In genomic region chr22:46011627-46012181, GRCh38 we compare ENCODE assay signal across 15 cellular contexts. TPM values are rescaled to one million over a fixed set of nuclear protein-coding genes. Genes with fewer than 3 reads are reported as not detected.
DNase-seq lines count a peak whose midpoint lies in the region; ATAC-seq and TF ChIP-seq lines count a peak whose summit lies in the region.
"Had no signal": no experiment of that assay in that cellular context is flagged by ENCODE, and none has a peak within 500 bp of the region (broad histone marks: within the 10 kb centered on the region; RNA-seq: fewer than 3 reads in every experiment).

No MANE protein-coding gene starts in this region.

- H3K9me3 Mint-ChIP-seq in activated naive CD4-positive, alpha-beta T cell treated with anti-CD3 and anti-CD28 coated beads, Interleukin-2, amount 50 U/mL, for 24 hours = no peaks in the 10 kb centered on the region

- H3K23ac ChIP-seq in neuronal stem cell (ENCODE audit: low read depth, low read length, poor library complexity) = peak overlapping the region; percentile 80

- H3K79me1 ChIP-seq in neuronal stem cell (ENCODE audit: low read depth, low read length) = no peaks in the 10 kb centered on the region

- H3K27me3 ChIP-seq in heart left ventricle (no peaks in the 10 kb centered on the region), neuronal stem cell (ENCODE audit: control insufficient read depth in 3 of 3, insufficient read depth in 3 of 3, low read depth in 1 of 3, low read length in 3 of 3) (peaks cover 0 to 63% (median 12%) of the 10 kb centered on the region in 3 experiments), transverse colon (no peaks in the 10 kb centered on the region)
- H3K27me3 ChIP-seq: SJSA1 had no signal

- H3K4ac ChIP-seq in neuronal stem cell (ENCODE audit: low read length) = no peak overlapping the region

- intact Hi-C loops in heart left ventricle (cut with DNase I) (loop anchor here in 3 of 10 donors (5.0 kb wide), 2 partner anchors 61 to 81 kb away; no protein-coding TSS in a partner anchor), transverse colon (cut with DNase I; ENCODE audit: low total_unique reads) (no loop called here)

- no peak overlapping the region for H3K4me3 ChIP-seq in heart left ventricle
- H3K4me3 ChIP-seq in neuronal stem cell (ENCODE audit: low read length in 2 of 2) = no peak overlapping the region
- no peak overlapping the region for H3K4me3 ChIP-seq in transverse colon
- H3K4me3 ChIP-seq: SJSA1 had no signal

- H3K36me3 ChIP-seq in heart left ventricle (no peaks in the 10 kb centered on the region), neuronal stem cell (replicated peaks in 1 of 2; ENCODE audit: control insufficient read depth in 2 of 2, insufficient read depth in 2 of 2, low read length in 2 of 2) (no peaks in the 10 kb centered on the region), transverse colon (no peaks in the 10 kb centered on the region)
- H3K36me3 ChIP-seq: SJSA1 had no signal

- H3K4me1 ChIP-seq in heart left ventricle (peaks cover 3 to 59% (median 41%) of the 10 kb centered on the region in 12 donors), neuronal stem cell (ENCODE audit: control insufficient read depth in 2 of 2, insufficient read depth in 1 of 2, low read depth in 1 of 2, low read length in 2 of 2) (peaks cover 2 to 4% of the 10 kb centered on the region in 2 donors), transverse colon (peaks cover 25 to 35% (median 31%) of the 10 kb centered on the region in 4 donors)

- H4K8ac ChIP-seq in neuronal stem cell (ENCODE audit: low read depth, low read length) = peak overlapping the region; percentile 43

- ATAC-seq in heart left ventricle (no peak), GM18868 (IDR thresholded peaks at IDR 0.05; ENCODE audit: unreplicated experiment) (no peak), left lobe of liver (no peak), GM21737 (IDR thresholded peaks at IDR 0.05; ENCODE audit: unreplicated experiment) (no peak)
- ATAC-seq: activated CD4-positive, CD25-positive, alpha-beta regulatory T cell treated with anti-CD3 and anti-CD28 coated beads, Interleukin-2, amount 50 U/mL, for 24 hours had no signal

- H3K9ac ChIP-seq in neuronal stem cell (ENCODE audit: low read depth, low read length, poor library complexity) = no peak overlapping the region

- H3K4me2 ChIP-seq in neuronal stem cell (ENCODE audit: insufficient read depth, low read length, poor library complexity, severe bottlenecking) = no peak overlapping the region

- in situ Hi-C loops in transverse colon (cut with MboI; ENCODE audit: low pct_ligation_motif_present in 1 of 4, low pct_unique_long_range_greater_than_20kb in 1 of 4, low sequenced_read_pairs in 3 of 4) = loop anchor here in 1 of 4 donors (25.0 kb wide), 1 partner anchor 301 kb away; no protein-coding TSS in a partner anchor

- no peak overlapping the region for H2BK15ac ChIP-seq in neuronal stem cell (ENCODE audit: low read length)

- DNase-seq in activated naive CD4-positive, alpha-beta T cell treated with Interleukin-2 at 50 U/mL for 16 hours = no peak
- DNase-seq in heart left ventricle = peak in 3 of 5 donors; percentile 27 to 63 (median 34)
- DNase-seq in neuronal stem cell (ENCODE audit: low spot score) = no peak
- DNase-seq in transverse colon = no peak
- DNase-seq in left lobe of liver (ENCODE audit: low spot score) = no peak
- DNase-seq: activated effector memory CD4-positive, alpha-beta T cell treated with Interleukin-2 at 50 U/mL for 16 hours; DMS53; glutamatergic neuron; NCI-H526 had no signal

- peak overlapping the region; percentile 99 for H2AK5ac ChIP-seq in neuronal stem cell (ENCODE audit: low read depth, low read length)

- H3K27ac ChIP-seq in heart left ventricle (peak overlapping the region in 9 of 12 donors; percentile 52 to 98 (median 96)), neuronal stem cell (replicated peaks; ENCODE audit: low read length) (no peak overlapping the region), transverse colon (peak overlapping the region; percentile 20 to 97 (median 94))
- H3K27ac ChIP-seq: SJSA1 had no signal

- H3K4me1 Mint-ChIP-seq in activated naive CD4-positive, alpha-beta T cell treated with anti-CD3 and anti-CD28 coated beads, Interleukin-2, amount 50 U/mL, for 24 hours = peaks cover 6% of the 10 kb centered on the region

- no peak for TF ChIP-seq EP300 in transverse colon (IDR thresholded peaks at IDR 0.05; ENCODE audit: low read depth)

- H2BK120ac ChIP-seq in neuronal stem cell (ENCODE audit: low read depth, low read length) = no peak overlapping the region

- H3K27ac Mint-ChIP-seq in activated naive CD4-positive, alpha-beta T cell treated with anti-CD3 and anti-CD28 coated beads, Interleukin-2, amount 50 U/mL, for 24 hours = no peak overlapping the region

- no peak overlapping the region for H2AFZ ChIP-seq in neuronal stem cell (ENCODE audit: low read length)

- H3K4me3 Mint-ChIP-seq in activated naive CD4-positive, alpha-beta T cell treated with anti-CD3 and anti-CD28 coated beads, Interleukin-2, amount 50 U/mL, for 24 hours = peak overlapping the region; percentile 54

- H4K91ac ChIP-seq in neuronal stem cell (ENCODE audit: low read depth, low read length, poor library complexity) = no peak overlapping the region

- H3K14ac ChIP-seq in neuronal stem cell (ENCODE audit: low read length) = peak overlapping the region; percentile 56

- TF ChIP-seq CTCF in heart left ventricle (IDR thresholded peaks at IDR 0.05) (no peak), transverse colon (IDR thresholded peaks at IDR 0.05) (no peak)

- no peaks in the 10 kb centered on the region for H3K27me3 Mint-ChIP-seq in activated naive CD4-positive, alpha-beta T cell treated with anti-CD3 and anti-CD28 coated beads, Interleukin-2, amount 50 U/mL, for 24 hours

- no peaks in the 10 kb centered on the region for H3K36me3 Mint-ChIP-seq in activated naive CD4-positive, alpha-beta T cell treated with anti-CD3 and anti-CD28 coated beads, Interleukin-2, amount 50 U/mL, for 24 hours

- 78 to 93% (median 81%) methylated on average over 14 to 18 of the region's 18 CpGs for WGBS in heart left ventricle, 4 donors
- no CpG with 5 or more reads among the region's 18 CpGs for WGBS in neuronal stem cell (ENCODE audit: extremely low coverage in 2 of 2, insufficient read length in 2 of 2, insufficient replicate concordance in 1 of 2), 2 donors
- 87% methylated on average over 18 of the region's 18 CpGs; no CpG with 5 or more reads in 1 of the 2 donors for WGBS in transverse colon (ENCODE audit: low coverage in 1 of 2), 2 donors

- no peak overlapping the region for H3K18ac ChIP-seq in neuronal stem cell (ENCODE audit: low read length)

- H2BK12ac ChIP-seq in neuronal stem cell (ENCODE audit: low read length) = no peak overlapping the region

- peaks cover 0 to 16% (median 10%) of the 10 kb centered on the region in 12 donors for H3K9me3 ChIP-seq in heart left ventricle
- peaks cover 0 to 5% of the 10 kb centered on the region in 2 donors for H3K9me3 ChIP-seq in neuronal stem cell (replicated peaks in 1 of 2; ENCODE audit: control insufficient read depth in 2 of 2, insufficient read depth in 1 of 2, low read depth in 1 of 2, low read length in 2 of 2)
- peaks cover 0 to 6% of the 10 kb centered on the region in 2 donors for H3K9me3 ChIP-seq in transverse colon

- no peak overlapping the region for H2BK5ac ChIP-seq in neuronal stem cell (ENCODE audit: low read length)

- TF ChIP-seq POLR2A in heart left ventricle (IDR thresholded peaks at IDR 0.05) (no peak), transverse colon (IDR thresholded peaks at IDR 0.05) (no peak)

RNA-seq across cellular contexts. Expression of gene WNT7B, which starts 34.7 kb away (rescaled TPM):
- total RNA-seq in heart left ventricle = under 1 TPM in 1 of 9 donors, not detected in 8; 0.36 TPM
- not detected for polyA plus RNA-seq in heart left ventricle
- 8.6 TPM for polyA plus RNA-seq in neuronal stem cell (2013, experiment 1 of 2)
- 8.5 TPM for polyA plus RNA-seq in neuronal stem cell (2013, experiment 2 of 2)
- total RNA-seq in transverse colon = not detected
- 0.08 TPM for total RNA-seq in left lobe of liver
- total RNA-seq: mononuclear cell had no signal

Comparison
In these comparisons a context has a peak if more than half of its experiments do, and no peak if none do; other contexts are left out.
1. DNase-seq: peak in heart left ventricle (3 of 5); none in activated naive CD4-positive, alpha-beta T cell treated with Interleukin-2 at 50 U/mL for 16 hours (single experiment), neuronal stem cell (single experiment), transverse colon (single experiment) and left lobe of liver (single experiment).